In genomic region chr1:109426278-109427170, GRCh38 we compare ENCODE assay signal across 8 cellular contexts. TPM values are rescaled to one million over a fixed set of nuclear protein-coding genes. Genes with fewer than 3 reads are reported as not detected.
A peak's percentile ranks its signal among the peaks of the same experiment; 100 is the strongest.
DNase-seq lines count a peak whose midpoint lies in the region; ATAC-seq and TF ChIP-seq lines count a peak whose summit lies in the region.

Gene PSMA5, minus strand, starts transcription at chr1:109426448. Its CDS starts 118 bp downstream, at chr1:109426330.

- DNase-seq in D341Med (ENCODE audit: low spot score) = peak; percentile 94
- DNase-seq in HuH-7 (ENCODE audit: low spot score) = peak; percentile 89
- peak; percentile 94 for DNase-seq in activated CD8-positive, alpha-beta memory T cell treated with anti-CD3 and anti-CD28 coated beads, Interleukin-2, amount 50 U/mL, for 48 hours
- peak; percentile 89 for DNase-seq in endothelial cell (ENCODE audit: low spot score)
- DNase-seq in mesothelial cell of epicardium (ENCODE audit: low spot score in 2 of 2, unreplicated experiment in 2 of 2) = peak; percentile 83 to 89
- peak; percentile 91 to 94 for DNase-seq in stimulated activated CD8-positive, alpha-beta memory T cell treated with anti-CD3 and anti-CD28 coated beads, Interleukin-15, amount 100 ng/mL, for 48 hours (ENCODE audit: low read depth in 2 of 2)

- H3K4me3 Mint-ChIP-seq in endothelial cell (ENCODE audit: unreplicated experiment) (peak within 1 kb of the TSS; percentile 94), mesothelial cell of epicardium (peak within 1 kb of the TSS; percentile 91)

- no peaks in the 10 kb centered on the region for H3K9me3 ChIP-seq in OCI-LY3 (ENCODE audit: insufficient read depth, low read length)

- H3K36me3 Mint-ChIP-seq in endothelial cell (ENCODE audit: low read depth, unreplicated experiment) = no peaks in the 10 kb centered on the region
- no peaks in the 10 kb centered on the region for H3K36me3 Mint-ChIP-seq in mesothelial cell of epicardium

- H3K79me2 ChIP-seq in OCI-LY3 (ENCODE audit: low read length) = peaks cover 60% of the 10 kb centered on the region

- H3K27me3 ChIP-seq in OCI-LY3 (ENCODE audit: low read depth, low read length) = no peaks in the 10 kb centered on the region

- peak; percentile 97 for ATAC-seq in GM21515 (IDR thresholded peaks at IDR 0.05; ENCODE audit: unreplicated experiment)

- peak within 1 kb of the TSS; percentile 89 for H3K27ac Mint-ChIP-seq in endothelial cell (ENCODE audit: unreplicated experiment)
- H3K27ac Mint-ChIP-seq in mesothelial cell of epicardium = peak within 1 kb of the TSS; percentile 94

- H3K4me3 ChIP-seq in OCI-LY3 (ENCODE audit: low read length) = peak within 1 kb of the TSS; percentile 89

- H4K20me1 ChIP-seq in OCI-LY3 (ENCODE audit: insufficient read depth, low read length) = no peaks in the 10 kb centered on the region

- H3K9me3 Mint-ChIP-seq in endothelial cell (ENCODE audit: unreplicated experiment) (no peaks in the 10 kb centered on the region), mesothelial cell of epicardium (no peaks in the 10 kb centered on the region)

- H3K27me3 Mint-ChIP-seq in endothelial cell (ENCODE audit: unreplicated experiment) (no peaks in the 10 kb centered on the region), mesothelial cell of epicardium (ENCODE audit: low read depth) (no peaks in the 10 kb centered on the region)

- TF ChIP-seq CTCF in OCI-LY3 (IDR thresholded peaks at IDR 0.05; ENCODE audit: low read depth, low read length) = no peak
- no peak for TF ChIP-seq CTCF in endothelial cell (IDR thresholded peaks at IDR 0.05; ENCODE audit: unreplicated experiment)
- no peak for TF ChIP-seq CTCF in mesothelial cell of epicardium (IDR thresholded peaks at IDR 0.05; ENCODE audit: unreplicated experiment)

- H3K4me1 ChIP-seq in OCI-LY3 (ENCODE audit: low read length) = peaks cover 15% of the 10 kb centered on the region

- peak within 1 kb of the TSS; percentile 84 for H3K9ac ChIP-seq in OCI-LY3 (ENCODE audit: low read length)

- peaks cover 9% of the 10 kb centered on the region for H3K36me3 ChIP-seq in OCI-LY3 (replicated peaks; ENCODE audit: low read depth, low read length)

- H3K4me2 ChIP-seq in OCI-LY3 (ENCODE audit: low read length) = peak within 1 kb of the TSS; percentile 83

- H3K27ac ChIP-seq in OCI-LY3 (ENCODE audit: low read length) = peak within 1 kb of the TSS; percentile 72

- H2AFZ ChIP-seq in OCI-LY3 (ENCODE audit: low read depth, low read length) = no peak within 1 kb of the TSS

- H3K4me1 Mint-ChIP-seq in endothelial cell (ENCODE audit: unreplicated experiment) (peaks cover 11% of the 10 kb centered on the region), mesothelial cell of epicardium (peaks cover 30% of the 10 kb centered on the region)

RNA-seq across cellular contexts. Expression of gene PSMA5, which starts in this region (rescaled TPM):
- 84.9 TPM for total RNA-seq in endothelial cell (ENCODE audit: unreplicated experiment)
- total RNA-seq in mesothelial cell of epicardium = 67.2 to 70.9 TPM (median 69.7 TPM) in 3 replicates

Comparison
In these comparisons a context has a peak if more than half of its experiments do, and no peak if none do; other contexts are left out.
1. Peak in every context shown above with its lines: DNase-seq, ATAC-seq, H3K4me3 ChIP-seq and H3K27ac ChIP-seq.